ENCODE assay signal across 23 cellular contexts in the genomic region with DNA sequence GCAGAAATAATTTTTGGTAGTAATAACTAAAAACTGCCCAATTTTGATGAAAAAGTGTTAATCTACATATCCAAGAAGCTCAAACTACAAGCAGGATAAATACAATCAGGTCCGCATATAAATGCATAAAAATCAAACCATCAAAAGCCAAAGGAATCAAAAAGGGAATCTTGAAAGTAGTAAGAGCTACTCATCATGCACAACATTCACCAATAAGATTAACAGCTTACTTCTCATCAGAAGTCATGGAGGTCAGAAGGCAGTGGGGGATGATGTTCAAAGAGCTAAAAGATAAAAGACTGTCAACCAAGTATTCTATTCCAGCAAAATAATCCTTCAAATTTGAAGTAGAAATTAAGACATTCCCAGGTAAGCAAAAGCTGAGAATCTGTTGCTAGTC.
"Had no signal": no experiment of that assay in that cellular context is flagged by ENCODE, and none has a peak within 500 bp of the region (broad histone marks: within the 10 kb centered on the region; RNA-seq: fewer than 3 reads in every experiment).

No MANE protein-coding gene starts in this region.

- ATAC-seq: activated T-cell treated with anti-CD3 and anti-CD28 coated beads, Interleukin-2, amount 50 U/mL, for 72 hours; gastrocnemius medialis; left cardiac atrium; pancreas; psoas muscle; right cardiac atrium; upper lobe of right lung had no signal

- DNase-seq: activated CD4-positive, alpha-beta T cell treated with anti-CD3 and anti-CD28 coated beads for 4 hours; activated CD4-positive, alpha-beta T cell treated with anti-CD3 and anti-CD28 coated beads, Interleukin-2, amount 50 U/mL, for 48 hours; activated CD4-positive, CD25-positive, alpha-beta regulatory T cell; activated effector memory CD4-positive, alpha-beta T cell treated with Interleukin-2 at 50 U/mL for 16 hours; activated naive CD4-positive, alpha-beta T cell treated with anti-CD3 and anti-CD28 coated beads for 36 hours; activated naive CD8-positive, alpha-beta T cell treated with anti-CD3 and anti-CD28 coated beads, Interleukin-2, amount 10 ng/mL, durations not matched to agents 7 days and 5 days; activated T-cell treated with anti-CD3 and anti-CD28 coated beads, Interleukin-2, amount 50 U/mL, for 72 hours; amniotic stem cell; colonic mucosa; dorsolateral prefrontal cortex; esophagus squamous epithelium; gastrocnemius medialis; head of caudate nucleus; left cardiac atrium; nephron progenitor cell; pancreas; psoas muscle; right cardiac atrium; stimulated activated CD4-positive, alpha-beta T cell treated with anti-CD3 and anti-CD28 coated beads, Interleukin-12 subunit alpha, Interleukin-12 subunit beta, amount 100 ng/mL, for 4 hours; stimulated activated CD4-positive, alpha-beta T cell treated with anti-CD3 and anti-CD28 coated beads, Interleukin-4, amount 100 ng/mL, for 4 hours; substantia nigra; thyroid gland; upper lobe of right lung had no signal
